In the genomic region with DNA sequence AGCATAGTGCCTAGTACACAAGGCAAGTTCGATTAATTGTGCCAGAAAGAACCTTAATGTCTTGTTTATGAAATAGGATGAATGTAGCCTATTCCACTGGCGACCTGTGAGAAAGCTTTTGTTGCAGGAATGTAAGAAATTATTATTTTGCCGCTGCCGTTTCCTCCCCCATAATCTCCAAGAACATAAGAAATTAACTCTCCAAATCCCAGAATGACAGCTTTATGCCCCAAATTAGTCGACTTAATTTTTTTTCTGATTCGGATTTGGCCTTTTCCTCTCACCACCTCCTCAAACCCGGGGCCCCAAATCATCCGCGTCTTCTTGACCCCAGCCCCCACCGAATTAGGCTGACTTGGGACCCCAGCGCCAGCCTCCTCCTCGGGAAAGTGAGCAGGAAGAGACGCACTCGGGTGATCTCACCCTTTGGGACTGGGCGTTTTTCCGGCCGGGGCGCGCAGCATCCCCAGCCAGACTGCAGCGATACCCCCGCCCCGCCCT, we compare ENCODE assay signal across 8 cellular contexts. TPM values are rescaled to one million over a fixed set of nuclear protein-coding genes. Genes with fewer than 3 reads are reported as not detected.
DNase-seq lines count a peak whose midpoint lies in the region; ATAC-seq, FAIRE-seq and TF ChIP-seq lines count a peak whose summit lies in the region.

No MANE protein-coding gene starts in this region.

- TF ChIP-seq CTCF in HepG2 (CRISPR knock-in tag; IDR thresholded peaks at IDR 0.05) = no peak
- TF ChIP-seq CTCF in tibial nerve (IDR thresholded peaks at IDR 0.05) = peak in 1 of 5 experiments; percentile 8

- H3K4me3 Mint-ChIP-seq in stimulated activated naive CD8-positive, alpha-beta T cell treated with anti-CD3 and anti-CD28 coated beads, Interleukin-15, Interleukin-2, amounts not matched to agents 100 ng/mL and 50 ng/mL, for 24 hours = peak overlapping the region; percentile 88

- WGBS in HepG2 (ENCODE audit: low lambda C conversion rate) = under 1% methylated on average over 19 of the region's 22 CpGs
- 1 to 2% methylated on average over 19 to 22 of the region's 22 CpGs for WGBS in tibial nerve, 2 donors

- peak overlapping the region; percentile 44 for H2AFZ ChIP-seq in HepG2 (ENCODE audit: low read length)

- TF ChIP-seq RAD21 in HepG2 (CRISPR knock-in tag; IDR thresholded peaks at IDR 0.05) = no peak

- TF ChIP-seq EP300 in HepG2 (IDR thresholded peaks at IDR 0.05; ENCODE audit: low read depth in 2 of 2, low read length in 2 of 2) = no peak
- no peak for TF ChIP-seq EP300 in HepG2 (CRISPR knock-in tag; IDR thresholded peaks at IDR 0.05; ENCODE audit: borderline replicate concordance)
- peak in 1 of 2 donors; percentile 27 for TF ChIP-seq EP300 in tibial nerve (IDR thresholded peaks at IDR 0.05)

- H3K27ac ChIP-seq in HepG2 (ENCODE audit: extremely low read length, insufficient read depth, low read length) (no peak overlapping the region), tibial nerve (peak overlapping the region; percentile 92 to 97 (median 94))

- H3K4me3 ChIP-seq in HepG2 (replicated peaks in 1 of 3; ENCODE audit: insufficient read depth in 1 of 3, low read depth in 2 of 3, low read length in 3 of 3) = peak overlapping the region; percentile 87 to 95 (median 90)
- peak overlapping the region; percentile 53 to 98 (median 88) for H3K4me3 ChIP-seq in tibial nerve

- H3K36me3 ChIP-seq in HepG2 (replicated peaks in 1 of 2; ENCODE audit: control insufficient read depth in 1 of 2, insufficient read depth in 2 of 2, low read length in 2 of 2) = no peaks in the 10 kb centered on the region
- H3K36me3 ChIP-seq in tibial nerve = no peaks in the 10 kb centered on the region

- H3K27ac Mint-ChIP-seq in stimulated activated naive CD8-positive, alpha-beta T cell treated with anti-CD3 and anti-CD28 coated beads, Interleukin-15, Interleukin-2, amounts not matched to agents 100 ng/mL and 50 ng/mL, for 24 hours = peak overlapping the region; percentile 88

- no peaks in the 10 kb centered on the region for H3K9me3 Mint-ChIP-seq in stimulated activated naive CD8-positive, alpha-beta T cell treated with anti-CD3 and anti-CD28 coated beads, Interleukin-15, Interleukin-2, amounts not matched to agents 100 ng/mL and 50 ng/mL, for 24 hours

- H3K27me3 Mint-ChIP-seq in stimulated activated naive CD8-positive, alpha-beta T cell treated with anti-CD3 and anti-CD28 coated beads, Interleukin-15, Interleukin-2, amounts not matched to agents 100 ng/mL and 50 ng/mL, for 24 hours = no peaks in the 10 kb centered on the region

- no peak for ATAC-seq in stimulated activated naive CD8-positive, alpha-beta T cell treated with anti-CD3 and anti-CD28 coated beads, Interleukin-15, Interleukin-2, amounts not matched to agents 100 U/mL and 50 U/mL, for 24 hours
- no peak for ATAC-seq in HepG2

- peak overlapping the region; percentile 61 for H3K9ac ChIP-seq in HepG2 (ENCODE audit: insufficient read depth, low read depth, low read length)

- H3K9me3 ChIP-seq in HepG2 (ENCODE audit: low read length) = no peaks in the 10 kb centered on the region
- no peaks in the 10 kb centered on the region for H3K9me3 ChIP-seq in tibial nerve

- BruUV-seq in HepG2 (replicated peaks; lab: Mats Ljungman, UMichigan) = TSS peak; percentile 86

- peaks cover 18% of the 10 kb centered on the region for H4K20me1 ChIP-seq in HepG2 (ENCODE audit: insufficient read depth, low read length)

- H3K27me3 ChIP-seq in HepG2 (ENCODE audit: control insufficient read depth in 1 of 2, insufficient read depth in 2 of 2, low read length in 2 of 2) (no peaks in the 10 kb centered on the region; a peak in 1 of 5 replicates), tibial nerve (no peaks in the 10 kb centered on the region)

- H3K36me3 Mint-ChIP-seq in stimulated activated naive CD8-positive, alpha-beta T cell treated with anti-CD3 and anti-CD28 coated beads, Interleukin-15, Interleukin-2, amounts not matched to agents 100 ng/mL and 50 ng/mL, for 24 hours (ENCODE audit: low read depth) = peaks cover under 1% of the 10 kb centered on the region

- TF ChIP-seq POLR2A in HepG2 (IDR thresholded peaks at IDR 0.05; ENCODE audit: insufficient read depth in 1 of 2, low read depth in 2 of 2, low read length in 2 of 2) (no peak), tibial nerve (IDR thresholded peaks at IDR 0.05) (peak in 1 of 2 donors; percentile 6), GM12892 (IDR thresholded peaks at IDR 0.05; ENCODE audit: low read depth, low read length) (no peak)

- POLR2A ChIA-PET in HepG2 (lab: Yijun Ruan, JAX) = interaction anchor here (0.7 to 3.1 kb wide), 11 partner anchors 9 to 275 kb away, joined by 3 to 13 read pairs (median 4); a partner anchor contains a TSS

- H3K4me1 Mint-ChIP-seq in stimulated activated naive CD8-positive, alpha-beta T cell treated with anti-CD3 and anti-CD28 coated beads, Interleukin-15, Interleukin-2, amounts not matched to agents 100 ng/mL and 50 ng/mL, for 24 hours (ENCODE audit: low read depth) = peaks cover 26% of the 10 kb centered on the region

- CTCF ChIA-PET in HepG2 (lab: Yijun Ruan, JAX; ENCODE audit: low intra/inter-chr PET ratio, low total read pairs) = no interaction called here

- H3K79me2 ChIP-seq in HepG2 (ENCODE audit: insufficient read depth, low read length) = peaks cover 37% of the 10 kb centered on the region

- FAIRE-seq in HepG2 (lab: Jason Lieb, UNC) (no peak), GM12892 (lab: Jason Lieb, UNC) (no peak)

- no peak for DNase-seq in stimulated activated naive CD8-positive, alpha-beta T cell treated with anti-CD3 and anti-CD28 coated beads, Interleukin-15, Interleukin-2, amounts not matched to agents 100 U/mL and 50 U/mL, for 24 hours
- DNase-seq in amniotic epithelial cell (ENCODE audit: low read depth) (peak; percentile 40), HepG2 (ENCODE audit: low spot score) (no peak), tibial nerve (ENCODE audit: low spot score in 2 of 2) (no peak), GM12892 (ENCODE audit: insufficient read length) (no peak), SIG-M5 treated with dmso at 0.1 percent for 504 hours (lab: John Stamatoyannopoulos, UW; ENCODE audit: unreplicated experiment) (no peak)
- no peak for DNase-seq in activated CD4-positive, alpha-beta T cell treated with anti-CD3 and anti-CD28 coated beads for 48 hours

- in situ Hi-C loops in HepG2 (cut with HindIII; ENCODE audit: extremely low pct_ligation_motif_present, low pct_unique_long_range_greater_than_20kb) = no loop called here

- H3K4me1 ChIP-seq in HepG2 (ENCODE audit: insufficient read depth, low read length) = peaks cover 58% of the 10 kb centered on the region
- peaks cover 0 to 59% (median 44%) of the 10 kb centered on the region in 4 donors for H3K4me1 ChIP-seq in tibial nerve

- peak overlapping the region; percentile 95 for H3K4me2 ChIP-seq in HepG2 (ENCODE audit: low read depth, low read length)

- intact Hi-C loops in HepG2 (cut with micrococcal nuclease; ENCODE audit: unreplicated experiment) = loop anchor here (2.0 to 5.0 kb wide), 2 partner anchors 49 to 85 kb away; a partner anchor contains a TSS

RNA-seq across cellular contexts. Expression of a gene that starts 0.7 kb away (rescaled TPM):
- 23.5 and 106 TPM in 2 replicates for total RNA-seq in HepG2 (2016; rRNA removed; fragmentation: Illumina TruSeq; extraction: Trizol)
- total RNA-seq in HepG2 (2016; cell fraction: cytosol; rRNA removed; fragmentation: Illumina TruSeq; extraction: Trizol; ENCODE audit: low read depth) = 19.2 and 22.6 TPM in 2 replicates
- total RNA-seq in HepG2 (2016; cell fraction: insoluble cytoplasmic fraction; rRNA removed; fragmentation: Illumina TruSeq; extraction: Trizol) = 14.5 and 107 TPM in 2 replicates
- total RNA-seq in HepG2 (2016; cell fraction: membrane; rRNA removed; fragmentation: Illumina TruSeq; extraction: Trizol) = 14.3 and 15.6 TPM in 2 replicates
- 180 and 199 TPM in 2 replicates for total RNA-seq in HepG2 (2016; cell fraction: nucleus; rRNA removed; fragmentation: Illumina TruSeq; extraction: Trizol)
- polyA plus RNA-seq in HepG2 (2011; rRNA removed) = 111 and 132 TPM in 2 replicates
- polyA plus RNA-seq in HepG2 (2011; cell fraction: cytosol; rRNA removed) = 28.2 and 51.8 TPM in 2 replicates
- 885 and 1,070 TPM in 2 replicates for polyA plus RNA-seq in HepG2 (2011; cell fraction: nucleus; rRNA removed)
- 97.6 and 98.5 TPM in 2 replicates for polyA plus RNA-seq in HepG2 (2012)
- polyA plus RNA-seq in HepG2 (2016; cell fraction: cytosol; fragmentation: Illumina TruSeq; extraction: Trizol; ENCODE audit: low read depth) = 6.9 and 7.2 TPM in 2 replicates
- 14.9 and 21.0 TPM in 2 replicates for polyA plus RNA-seq in HepG2 (2016; cell fraction: insoluble cytoplasmic fraction; fragmentation: Illumina TruSeq; extraction: Trizol; ENCODE audit: low read depth)
- polyA plus RNA-seq in HepG2 (2016; cell fraction: membrane; fragmentation: Illumina TruSeq; extraction: Trizol; ENCODE audit: low read depth) = 6.9 and 9.5 TPM in 2 replicates
- polyA plus RNA-seq in HepG2 (2016; cell fraction: nucleus; fragmentation: Illumina TruSeq; extraction: Trizol; ENCODE audit: insufficient read depth, low read depth) = 274 and 280 TPM in 2 replicates
- 319 and 464 TPM in 2 replicates for polyA minus RNA-seq in HepG2 (2011; rRNA and poly(A)+ RNA removed; ENCODE audit: low replicate concordance)
- 48.3 and 55.2 TPM in 2 replicates for polyA minus RNA-seq in HepG2 (2011; cell fraction: cytosol; rRNA and poly(A)+ RNA removed)
- polyA minus RNA-seq in HepG2 (2011; cell fraction: nucleus; rRNA and poly(A)+ RNA removed) = 960 and 1,011 TPM in 2 replicates
- total RNA-seq in tibial nerve = 100 to 1,000 TPM; 491 to 540 (median 508) TPM
- polyA plus RNA-seq in GM12892 (2012; ENCODE audit: missing spikeins) = 58.7 TPM

RNA-seq across cellular contexts. Expression of a gene that starts 47.2 kb away (rescaled TPM):
- total RNA-seq in HepG2 (2016; rRNA removed; fragmentation: Illumina TruSeq; extraction: Trizol) (28.8 and 41.1 TPM in 2 replicates), tibial nerve (10 to 100 TPM; 24.5 to 30.4 (median 28.8) TPM)
- total RNA-seq in HepG2 (2016; cell fraction: cytosol; rRNA removed; fragmentation: Illumina TruSeq; extraction: Trizol; ENCODE audit: low read depth) = 7.4 and 7.9 TPM in 2 replicates
- 29.6 and 39.3 TPM in 2 replicates for total RNA-seq in HepG2 (2016; cell fraction: insoluble cytoplasmic fraction; rRNA removed; fragmentation: Illumina TruSeq; extraction: Trizol)
- 17.1 and 18.6 TPM in 2 replicates for total RNA-seq in HepG2 (2016; cell fraction: membrane; rRNA removed; fragmentation: Illumina TruSeq; extraction: Trizol)
- total RNA-seq in HepG2 (2016; cell fraction: nucleus; rRNA removed; fragmentation: Illumina TruSeq; extraction: Trizol) = 14.9 and 16.3 TPM in 2 replicates
- 10.6 and 14.7 TPM in 2 replicates for polyA plus RNA-seq in HepG2 (2011; rRNA removed)
- polyA plus RNA-seq in HepG2 (2011; cell fraction: cytosol; rRNA removed) = 10.5 TPM in 2 replicates
- 7.6 and 8.6 TPM in 2 replicates for polyA plus RNA-seq in HepG2 (2011; cell fraction: nucleus; rRNA removed)
- polyA plus RNA-seq in HepG2 (2012) = 9.6 and 10.9 TPM in 2 replicates
- 3.1 and 3.9 TPM in 2 replicates for polyA plus RNA-seq in HepG2 (2016; cell fraction: cytosol; fragmentation: Illumina TruSeq; extraction: Trizol; ENCODE audit: low read depth)
- polyA plus RNA-seq in HepG2 (2016; cell fraction: insoluble cytoplasmic fraction; fragmentation: Illumina TruSeq; extraction: Trizol; ENCODE audit: low read depth) = 33.8 and 35.3 TPM in 2 replicates
- polyA plus RNA-seq in HepG2 (2016; cell fraction: membrane; fragmentation: Illumina TruSeq; extraction: Trizol; ENCODE audit: low read depth) = 10.7 and 11.7 TPM in 2 replicates
- polyA plus RNA-seq in HepG2 (2016; cell fraction: nucleus; fragmentation: Illumina TruSeq; extraction: Trizol; ENCODE audit: insufficient read depth, low read depth) = 21.8 and 23.3 TPM in 2 replicates
- 26.2 and 106 TPM in 2 replicates for polyA minus RNA-seq in HepG2 (2011; rRNA and poly(A)+ RNA removed; ENCODE audit: low replicate concordance)
- polyA minus RNA-seq in HepG2 (2011; cell fraction: cytosol; rRNA and poly(A)+ RNA removed) = 14.9 and 17.1 TPM in 2 replicates
- polyA minus RNA-seq in HepG2 (2011; cell fraction: nucleus; rRNA and poly(A)+ RNA removed) = 5.7 and 7.5 TPM in 2 replicates
- 29.6 TPM for polyA plus RNA-seq in GM12892 (2012; ENCODE audit: missing spikeins)
